8 cellular contexts compared by ENCODE assay signal in the genomic region with DNA sequence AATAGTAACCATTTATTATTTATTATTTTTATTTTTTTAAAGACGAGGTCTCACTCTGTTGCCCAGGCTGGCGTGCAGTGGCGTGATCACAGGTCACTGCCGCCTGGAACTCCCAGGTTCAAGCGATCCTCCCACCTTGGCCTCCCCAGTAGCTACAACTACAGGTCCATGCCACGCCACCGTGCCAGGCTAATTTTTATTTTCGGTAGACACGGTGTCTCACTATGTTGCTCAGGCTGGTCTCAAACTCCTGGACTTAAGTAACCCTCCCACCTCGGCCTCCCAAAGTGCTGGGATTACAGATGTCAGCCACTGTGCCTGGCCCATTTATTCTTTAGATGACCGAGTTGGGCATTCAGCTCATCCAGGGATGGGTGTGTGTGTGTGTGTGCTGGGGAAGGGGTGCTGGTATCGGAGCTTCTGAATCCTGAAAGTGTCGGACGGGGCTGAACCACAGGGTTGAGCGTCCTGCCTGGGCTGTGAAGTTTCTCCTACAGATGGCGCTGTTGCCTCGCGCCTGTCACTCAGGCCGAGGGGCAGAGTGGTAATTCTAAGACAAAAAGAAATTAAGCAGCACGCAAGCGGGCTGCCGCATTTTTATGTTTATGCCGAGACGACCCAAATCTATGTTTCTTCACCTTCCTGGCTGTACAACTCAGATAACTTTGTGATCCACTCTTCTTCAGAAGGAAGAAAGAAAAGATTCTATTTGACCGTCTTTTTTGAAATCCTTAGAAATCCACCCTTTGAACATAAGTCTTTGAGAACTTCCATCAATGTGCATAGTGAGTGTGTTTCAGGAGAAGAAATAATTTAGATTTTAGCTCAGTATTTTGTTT.
DNase-seq lines count a peak whose midpoint lies in the region; ATAC-seq and TF ChIP-seq lines count a peak whose summit lies in the region.

No MANE protein-coding gene starts in this region.

- H3K9me3 ChIP-seq in left lung: no peaks in the 10 kb centered on the region

- H3K4me3 ChIP-seq in choroid plexus epithelial cell (ENCODE audit: low read depth, low read length) (no peak overlapping the region), left lung (no peak overlapping the region)

- no peak overlapping the region for H3K27ac ChIP-seq in left lung

- TF ChIP-seq CTCF in choroid plexus epithelial cell (conservative IDR thresholded peaks at IDR 0.05; ENCODE audit: low read depth, low read length) (peak; percentile 78), left lung (IDR thresholded peaks at IDR 0.05) (peak; percentile 80 to 83)

- ATAC-seq in GM21515 (IDR thresholded peaks at IDR 0.05; ENCODE audit: unreplicated experiment): peak; percentile 64
- peak; percentile 96 for ATAC-seq in left lung
- no peak for ATAC-seq in GM21619 (IDR thresholded peaks at IDR 0.05; ENCODE audit: unreplicated experiment)

- no peaks in the 10 kb centered on the region for H3K36me3 ChIP-seq in left lung

- H3K27me3 ChIP-seq in left lung: peaks cover 0 to 4% of the 10 kb centered on the region in 2 donors

- intact Hi-C loops in left lung (cut with DNase I): no loop called here

- DNase-seq in CMK (ENCODE audit: low read depth) (peak; percentile 25), NCI-H2029 treated with DMSO at 0.1 percent for 48 hours (lab: John Stamatoyannopoulos, UW) (peak; percentile 27), choroid plexus epithelial cell (ENCODE audit: low read depth) (peak; percentile 45), left lung (peak; percentile 60 to 89)
- peak; percentile 24 to 52 for DNase-seq in activated CD4-positive, alpha-beta T cell treated with anti-CD3 and anti-CD28 coated beads for 24 hours (ENCODE audit: low read depth in 2 of 2)
- DNase-seq in stimulated activated CD4-positive, alpha-beta T cell treated with anti-CD3 and anti-CD28 coated beads, TNF-alpha, amount 100 ng/mL, for 1 hour (ENCODE audit: low read depth in 3 of 3, low spot score in 1 of 3): peak in 2 of 3 donors; percentile 5 to 30

- no peaks in the 10 kb centered on the region for H3K4me1 ChIP-seq in left lung

Comparison
In these comparisons a context has a peak if more than half of its experiments do, and no peak if none do; other contexts are left out.
1. DNase-seq: peak in every context shown above with its lines; median percentile 74 in left lung; 45 in choroid plexus epithelial cell; 38 in activated CD4-positive, alpha-beta T cell treated with anti-CD3 and anti-CD28 coated beads for 24 hours; 27 in NCI-H2029 treated with DMSO at 0.1 percent for 48 hours; 25 in CMK; 18 in stimulated activated CD4-positive, alpha-beta T cell treated with anti-CD3 and anti-CD28 coated beads, TNF-alpha, amount 100 ng/mL, for 1 hour.